In the genomic region with DNA sequence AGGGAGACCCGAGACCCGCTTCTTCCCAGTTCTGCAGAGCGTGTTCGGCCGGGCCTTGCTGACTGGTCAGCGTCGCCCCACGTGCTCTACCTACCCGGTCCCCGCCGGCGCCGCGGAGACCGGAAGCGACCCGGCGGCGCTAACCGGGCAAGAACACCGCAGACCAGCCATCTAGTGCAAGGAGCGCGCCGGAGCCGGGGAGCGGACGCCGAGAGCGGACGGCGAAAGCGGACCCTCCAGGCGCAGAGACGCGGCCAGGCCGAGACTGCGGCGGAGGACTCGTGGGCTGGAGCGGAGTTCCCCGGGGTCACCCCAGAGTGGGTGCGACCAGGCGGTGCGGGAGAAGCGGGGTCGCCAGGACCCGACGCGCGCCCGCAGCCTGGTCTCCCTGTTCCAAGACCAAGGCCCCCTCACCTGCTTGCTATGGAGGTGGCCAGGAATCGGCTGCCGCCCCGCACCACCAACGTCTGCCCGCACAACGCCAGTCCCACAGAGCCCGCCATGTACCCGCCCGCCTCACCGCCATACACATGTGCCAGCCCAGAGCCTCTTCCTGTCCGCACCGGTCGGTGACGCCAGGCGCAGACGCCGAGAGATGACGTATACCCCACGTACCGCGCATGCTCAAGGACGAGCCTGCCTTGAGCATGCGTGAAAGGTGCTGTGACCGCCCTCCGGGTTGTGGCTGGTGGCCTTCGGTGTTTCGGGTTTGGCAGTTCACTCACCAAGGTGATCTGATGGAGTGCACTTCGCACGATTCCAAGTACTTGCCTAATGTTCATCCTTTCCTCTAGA, we compare ENCODE assay signal across 8 cellular contexts. TPM values are rescaled to one million over a fixed set of nuclear protein-coding genes. Genes with fewer than 3 reads are reported as not detected.
DNase-seq lines count a peak whose midpoint lies in the region; ATAC-seq and TF ChIP-seq lines count a peak whose summit lies in the region.

A gene with protein sequence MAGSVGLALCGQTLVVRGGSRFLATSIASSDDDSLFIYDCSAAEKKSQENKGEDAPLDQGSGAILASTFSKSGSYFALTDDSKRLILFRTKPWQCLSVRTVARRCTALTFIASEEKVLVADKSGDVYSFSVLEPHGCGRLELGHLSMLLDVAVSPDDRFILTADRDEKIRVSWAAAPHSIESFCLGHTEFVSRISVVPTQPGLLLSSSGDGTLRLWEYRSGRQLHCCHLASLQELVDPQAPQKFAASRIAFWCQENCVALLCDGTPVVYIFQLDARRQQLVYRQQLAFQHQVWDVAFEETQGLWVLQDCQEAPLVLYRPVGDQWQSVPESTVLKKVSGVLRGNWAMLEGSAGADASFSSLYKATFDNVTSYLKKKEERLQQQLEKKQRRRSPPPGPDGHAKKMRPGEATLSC (minus strand): TSS at position 547 of the 795 bp plus-strand sequence. CDS start 44 bp downstream, at position 503.

- TF ChIP-seq CTCF in DND-41 (IDR thresholded peaks at IDR 0.05; ENCODE audit: borderline replicate concordance, extremely low read depth, low read length, poor library complexity, severe bottlenecking) = no peak
- TF ChIP-seq CTCF in Peyer's patch (IDR thresholded peaks at IDR 0.05) = no peak

- H3K4me3 ChIP-seq in DND-41 (ENCODE audit: low read depth in 1 of 2, low read length in 2 of 2) (peak within 1 kb of the TSS; percentile 73 to 89), Peyer's patch (peak within 1 kb of the TSS; percentile 77 to 100 (median 90)), muscle layer of colon (ENCODE audit: low read depth in 1 of 2, low read length in 2 of 2) (peak within 1 kb of the TSS; percentile 71 to 78)

- peak within 1 kb of the TSS; percentile 82 for H3K9ac ChIP-seq in DND-41 (ENCODE audit: low read depth, low read length)
- H3K9ac ChIP-seq in muscle layer of colon (ENCODE audit: low read length) = peak within 1 kb of the TSS; percentile 50

- peaks cover 20% of the 10 kb centered on the region for H3K36me3 ChIP-seq in DND-41 (ENCODE audit: insufficient read depth, low read length)
- peaks cover 32% of the 10 kb centered on the region for H3K36me3 ChIP-seq in KOPT-K1 (ENCODE audit: insufficient read depth, low read length)
- H3K36me3 ChIP-seq in Peyer's patch = peaks cover 0 to 22% (median 0%) of the 10 kb centered on the region in 3 donors
- no peaks in the 10 kb centered on the region for H3K36me3 ChIP-seq in muscle layer of colon (ENCODE audit: insufficient read depth, low read length)

- peak within 1 kb of the TSS; percentile 79 for H3K27ac ChIP-seq in DND-41 (ENCODE audit: low read length)
- H3K27ac ChIP-seq in KOPT-K1 (ENCODE audit: low read depth, low read length, poor library complexity, severe bottlenecking) = peak within 1 kb of the TSS; percentile 86
- peak within 1 kb of the TSS; percentile 79 to 89 (median 84) for H3K27ac ChIP-seq in Peyer's patch
- peak within 1 kb of the TSS; percentile 84 for H3K27ac ChIP-seq in muscle layer of colon (ENCODE audit: low read depth, low read length)

- H3K27me3 ChIP-seq in DND-41 (ENCODE audit: insufficient read depth, low read length, poor library complexity) = no peaks in the 10 kb centered on the region
- no peaks in the 10 kb centered on the region for H3K27me3 ChIP-seq in Peyer's patch
- no peaks in the 10 kb centered on the region for H3K27me3 ChIP-seq in muscle layer of colon (ENCODE audit: control insufficient read depth in 1 of 2, insufficient read depth in 2 of 2, low read length in 2 of 2)

- peak; percentile 98 for DNase-seq in DND-41
- peak; percentile 93 to 99 (median 99) for DNase-seq in Peyer's patch
- DNase-seq in activated T-cell treated with anti-CD3 and anti-CD28 coated beads, Interleukin-2, amount 50 U/mL, for 48 hours = peak; percentile 99
- DNase-seq in stimulated activated CD8-positive, alpha-beta memory T cell treated with anti-CD3 and anti-CD28 coated beads, Interleukin-7, amount 100 ng/mL, for 1 hour (ENCODE audit: low read depth in 2 of 2) = peak; percentile 98 to 99

- H3K4me2 ChIP-seq in DND-41 (ENCODE audit: insufficient read depth, low read length) = peak within 1 kb of the TSS; percentile 81

- H3K9me3 ChIP-seq in DND-41 (ENCODE audit: insufficient read depth, low read length, severe bottlenecking) (no peaks in the 10 kb centered on the region), KOPT-K1 (ENCODE audit: insufficient read depth, low read length, poor library complexity, severe bottlenecking) (no peaks in the 10 kb centered on the region), Peyer's patch (no peaks in the 10 kb centered on the region), muscle layer of colon (ENCODE audit: low read length) (no peaks in the 10 kb centered on the region)

- H3K79me2 ChIP-seq in DND-41 (ENCODE audit: insufficient read depth, low read length) = peaks cover 54% of the 10 kb centered on the region

- ATAC-seq in DND-41 (ENCODE audit: insufficient read depth, low read depth) (peak; percentile 91), GM21825 (IDR thresholded peaks at IDR 0.05; ENCODE audit: unreplicated experiment) (peak; percentile 81), esophagus mucosa (peak; percentile 99)

- peak; percentile 71 to 94 for TF ChIP-seq POLR2A in Peyer's patch (IDR thresholded peaks at IDR 0.05)

- peaks cover 24% of the 10 kb centered on the region for H3K4me1 ChIP-seq in DND-41 (ENCODE audit: insufficient read depth, low read length)
- H3K4me1 ChIP-seq in Peyer's patch = peaks cover 0 to 15% (median 4%) of the 10 kb centered on the region in 4 donors
- H3K4me1 ChIP-seq in muscle layer of colon (ENCODE audit: insufficient read depth, low read length) = peaks cover 12% of the 10 kb centered on the region

- peak within 1 kb of the TSS; percentile 91 for H2AFZ ChIP-seq in DND-41 (ENCODE audit: low read depth, low read length)

- peaks cover 3% of the 10 kb centered on the region; the same call in 1 of the 2 replicates for H4K20me1 ChIP-seq in DND-41 (ENCODE audit: insufficient read depth, low read length)

RNA-seq across cellular contexts. Expression of the gene that starts here (rescaled TPM):
- total RNA-seq in Peyer's patch = 10 to 100 TPM; 12.8 to 51.2 (median 26.3) TPM
- 19.8 TPM for total RNA-seq in esophagus mucosa

Comparison
In these comparisons a context has a peak if more than half of its experiments do, and no peak if none do; other contexts are left out.
1. Peak in every context shown above with its lines: DNase-seq, ATAC-seq, H3K4me3 ChIP-seq and H3K27ac ChIP-seq.